12 cellular contexts compared by ENCODE assay signal in genomic region chr4:55078987-55079386, GRCh38. TPM values are rescaled to one million over a fixed set of nuclear protein-coding genes. Genes with fewer than 3 reads are reported as not detected.
DNase-seq lines count a peak whose midpoint lies in the region; ATAC-seq and TF ChIP-seq lines count a peak whose summit lies in the region.
"Had no signal": no experiment of that assay in that cellular context is flagged by ENCODE, and none has a peak within 500 bp of the region (broad histone marks: within the 10 kb centered on the region; RNA-seq: fewer than 3 reads in every experiment).

No MANE protein-coding gene starts in this region.

- no peak overlapping the region for H2BK5ac ChIP-seq in IMR-90 (ENCODE audit: low read depth, low read length, poor library complexity, severe bottlenecking)

- CTCF ChIA-PET in IMR-90 (lab: Yijun Ruan, JAX) = no interaction called here

- no peak overlapping the region for H3K9ac ChIP-seq in IMR-90 (ENCODE audit: low read depth, low read length)

- H2AK5ac ChIP-seq in IMR-90 (ENCODE audit: low read depth, low read length) = no peak overlapping the region

- no peaks in the 10 kb centered on the region for H3K4me1 ChIP-seq in IMR-90 (ENCODE audit: control insufficient read depth, insufficient read depth, low read length)
- peaks cover 24% of the 10 kb centered on the region for H3K4me1 ChIP-seq in ectodermal cell (ENCODE audit: control insufficient read depth, insufficient read depth, low read length)
- peaks cover 0 to 8% (median 0%) of the 10 kb centered on the region in 4 donors for H3K4me1 ChIP-seq in tibial nerve
- no peaks in the 10 kb centered on the region for H3K4me1 ChIP-seq in HAP-1

- H3K4ac ChIP-seq in IMR-90 (ENCODE audit: low read depth, low read length) = no peak overlapping the region

- POLR2A ChIA-PET in IMR-90 (lab: Charles Lee; ENCODE audit: unreplicated experiment) = no interaction called here

- H3K79me1 ChIP-seq in IMR-90 (ENCODE audit: low read depth in 1 of 2, low read length in 2 of 2) = no peaks in the 10 kb centered on the region

- ATAC-seq in IMR-90 (ENCODE audit: low read depth) (no peak), left lobe of liver (peak; percentile 41), GM18909 (IDR thresholded peaks at IDR 0.05; ENCODE audit: poor library complexity, unreplicated experiment) (no peak)
- ATAC-seq: GM12878 had no signal

- H2BK120ac ChIP-seq in IMR-90 (ENCODE audit: low read depth, low read length) = no peak overlapping the region

- H3K4me3 ChIP-seq in IMR-90 (ENCODE audit: insufficient read depth, low read depth, low read length) = no peak overlapping the region
- H3K4me3 ChIP-seq in ectodermal cell (ENCODE audit: insufficient read depth, low read depth, low read length) = no peak overlapping the region
- H3K4me3 ChIP-seq in tibial nerve = no peak overlapping the region
- H3K4me3 ChIP-seq in HAP-1 = no peak overlapping the region
- H3K4me3 ChIP-seq: GM12878 had no signal

- no peak overlapping the region for H4K91ac ChIP-seq in IMR-90 (ENCODE audit: insufficient read depth, low read depth, low read length)

- H3K27ac ChIP-seq in IMR-90 (ENCODE audit: insufficient read depth, low read length) (no peak overlapping the region), ectodermal cell (ENCODE audit: insufficient read depth, low read depth, low read length, poor library complexity, severe bottlenecking) (peak overlapping the region; percentile 10), tibial nerve (peak overlapping the region in 2 of 4 donors; percentile 48)

- in situ Hi-C loops in IMR-90 (cut with MboI; ENCODE audit: low sequenced_read_pairs) = no loop called here
- in situ Hi-C loops in HAP-1 (cut with MboI; ENCODE audit: low sequenced_read_pairs) = no loop called here

- TF ChIP-seq CTCF in IMR-90 (conservative IDR thresholded peaks at IDR 0.05; ENCODE audit: low read depth, low read length) (no peak), tibial nerve (IDR thresholded peaks at IDR 0.05) (no peak)

- H2AK9ac ChIP-seq in IMR-90 (replicated peaks; ENCODE audit: low read depth, low read length, poor library complexity) = no peak overlapping the region

- H3K36me3 ChIP-seq in IMR-90 (ENCODE audit: control insufficient read depth, insufficient read depth, low read length) = no peaks in the 10 kb centered on the region
- no peaks in the 10 kb centered on the region for H3K36me3 ChIP-seq in ectodermal cell (ENCODE audit: control insufficient read depth, insufficient read depth, low read length)
- no peaks in the 10 kb centered on the region for H3K36me3 ChIP-seq in tibial nerve
- H3K36me3 ChIP-seq in HAP-1 (replicated peaks) = no peaks in the 10 kb centered on the region

- no peak overlapping the region for H3K56ac ChIP-seq in IMR-90 (ENCODE audit: extremely low read depth, insufficient read depth, low read length)

- no peak overlapping the region for H2AFZ ChIP-seq in IMR-90 (replicated peaks; ENCODE audit: low read length, poor library complexity)

- WGBS in IMR-90 (ENCODE audit: extremely low coverage in 2 of 2, insufficient read length in 1 of 2), 2 experiments = 40% methylated on average over 1 of the region's 8 CpGs; no CpG with 5 or more reads in 1 of the 2 experiments
- 65 to 77% methylated on average over 8 of the region's 8 CpGs for WGBS in ectodermal cell, 2 experiments
- 52 to 59% methylated on average over 8 of the region's 8 CpGs for WGBS in tibial nerve, 2 donors

- H3K27me3 ChIP-seq in IMR-90 (ENCODE audit: control insufficient read depth, insufficient read depth, low read length) = peaks cover 5% of the 10 kb centered on the region
- no peaks in the 10 kb centered on the region for H3K27me3 ChIP-seq in ectodermal cell (ENCODE audit: control insufficient read depth, insufficient read depth, low read length, poor library complexity, severe bottlenecking)
- H3K27me3 ChIP-seq in tibial nerve = no peaks in the 10 kb centered on the region
- H3K27me3 ChIP-seq in HAP-1 (ENCODE audit: low read depth) = peaks cover 40% of the 10 kb centered on the region

- no peak overlapping the region for H3K23ac ChIP-seq in IMR-90 (ENCODE audit: low read depth, low read length)

- no peaks in the 10 kb centered on the region for H4K20me1 ChIP-seq in IMR-90 (ENCODE audit: insufficient read depth, low read length)

- no peak overlapping the region for H3K14ac ChIP-seq in IMR-90 (replicated peaks; ENCODE audit: low read depth, low read length)

- no peak overlapping the region for H2BK20ac ChIP-seq in IMR-90 (ENCODE audit: low read depth, low read length)

- dilution Hi-C loops in IMR-90 (cut with HindIII; ENCODE audit: low sequenced_read_pairs, unreplicated experiment) = no loop called here

- no peak overlapping the region for H4K8ac ChIP-seq in IMR-90 (ENCODE audit: low read depth in 2 of 2, low read length in 2 of 2)

- TF ChIP-seq EP300 in tibial nerve (IDR thresholded peaks at IDR 0.05) = no peak

- no peak overlapping the region for H2BK15ac ChIP-seq in IMR-90 (ENCODE audit: low read depth, low read length)

- BruUV-seq in IMR-90 (replicated peaks; lab: Mats Ljungman, UMichigan) = no TSS peak

- no peaks in the 10 kb centered on the region for H3K9me1 ChIP-seq in IMR-90 (ENCODE audit: insufficient read depth, low read length)

- no peak for TF ChIP-seq RAD21 in IMR-90 (IDR thresholded peaks at IDR 0.05; ENCODE audit: low read length)

- no peak overlapping the region for H4K5ac ChIP-seq in IMR-90 (ENCODE audit: low read depth, low read length)

- intact Hi-C loops in IMR-90 (cut with micrococcal nuclease) = no loop called here

- H3K4me2 ChIP-seq in IMR-90 (ENCODE audit: low read depth, low read length) = no peak overlapping the region

- TF ChIP-seq POLR2A in IMR-90 (IDR thresholded peaks at IDR 0.05; ENCODE audit: low read depth, low read length) = no peak
- no peak for TF ChIP-seq POLR2A in tibial nerve (IDR thresholded peaks at IDR 0.05)

- DNase-seq in IMR-90 = peak; percentile 12
- DNase-seq in left lobe of liver (ENCODE audit: low spot score) = no peak
- DNase-seq in tibial nerve (ENCODE audit: low spot score in 2 of 2) = peak; percentile 33 to 73
- no peak for DNase-seq in DMS 273 treated with DMSO at 0.1 percent for 48 hours (lab: John Stamatoyannopoulos, UW)
- no peak for DNase-seq in HAP-1 (ENCODE audit: low spot score in 2 of 2)
- DNase-seq in midbrain (lab: John Stamatoyannopoulos, UW) = no peak
- DNase-seq: NCI-H1694; stimulated activated CD4-positive, alpha-beta T cell treated with anti-CD3 and anti-CD28 coated beads, Interleukin-2, amount 100 ng/mL, for 48 hours had no signal

- H3K18ac ChIP-seq in IMR-90 (ENCODE audit: low read depth, low read length) = no peak overlapping the region

- H3K9me3 ChIP-seq in IMR-90 (ENCODE audit: control insufficient read depth, insufficient read depth, low read length) (no peaks in the 10 kb centered on the region), ectodermal cell (ENCODE audit: control insufficient read depth, low read length) (no peaks in the 10 kb centered on the region), tibial nerve (no peaks in the 10 kb centered on the region), HAP-1 (no peaks in the 10 kb centered on the region)

TF ChIP-seq in IMR-90, 13 proteins besides CTCF, POLR2A, EP300 and RAD21:
- no peak for TF ChIP-seq MXI1 (IDR thresholded peaks at IDR 0.05; ENCODE audit: borderline replicate concordance, low read depth, low read length)
- no peak for TF ChIP-seq NFE2L2 (IDR thresholded peaks at IDR 0.05; ENCODE audit: low read depth, low read length)
- TF ChIP-seq FOS (IDR thresholded peaks at IDR 0.05; ENCODE audit: low read depth, low read length) = no peak
- TF ChIP-seq RFX5 (IDR thresholded peaks at IDR 0.05; ENCODE audit: low read depth, low read length) = no peak
- no peak for TF ChIP-seq BHLHE40 (IDR thresholded peaks at IDR 0.05; ENCODE audit: low read depth, low read length)
- no peak for TF ChIP-seq USF2 (IDR thresholded peaks at IDR 0.05; ENCODE audit: low read depth, low read length)
- no peak for TF ChIP-seq CHD1 (IDR thresholded peaks at IDR 0.05; ENCODE audit: low read depth, low read length)
- no peak for TF ChIP-seq SMC3 (IDR thresholded peaks at IDR 0.05; ENCODE audit: low read depth, low read length)
- TF ChIP-seq MAZ (IDR thresholded peaks at IDR 0.05; ENCODE audit: borderline replicate concordance, low read depth, low read length) = no peak

RNA-seq across cellular contexts. Expression of gene KDR, which starts 46.4 kb away (rescaled TPM):
- total RNA-seq in IMR-90 (2012; rRNA removed) (not detected in 2 replicates), left lobe of liver (13.5 TPM), tibial nerve (10 to 100 TPM; 28.8 to 85.7 (median 74.6) TPM)
- polyA plus RNA-seq in IMR-90 (2012; rRNA removed) = not detected in 2 replicates
- polyA plus RNA-seq in IMR-90 (2012; cell fraction: cytosol; rRNA removed) = not detected in 2 replicates
- not detected in 2 replicates for polyA plus RNA-seq in IMR-90 (2012; cell fraction: nucleus; rRNA removed; ENCODE audit: low replicate concordance)
- polyA plus RNA-seq in ectodermal cell (2013, experiment 1 of 4) = 18.2 TPM
- polyA plus RNA-seq in ectodermal cell (2013, experiment 2 of 4) = 17.3 TPM
- 10.4 TPM for polyA plus RNA-seq in ectodermal cell (2013, experiment 3 of 4)
- 9.7 TPM for polyA plus RNA-seq in ectodermal cell (2013, experiment 4 of 4)
- polyA plus RNA-seq: neural cell had no signal

Comparison
In these comparisons a context has a peak if more than half of its experiments do, and no peak if none do; other contexts are left out.
1. DNase-seq: peak in IMR-90 (single experiment) and tibial nerve (2 of 2); none in left lobe of liver (single experiment), DMS 273 treated with DMSO at 0.1 percent for 48 hours (single experiment), HAP-1 (0 of 2) and midbrain (single experiment).
2. RNA of gene KDR, which starts 46.4 kb away (total RNA-seq): 28.8 to 85.7 TPM in tibial nerve and 13.5 TPM in left lobe of liver (single experiment); not detected in IMR-90; every median in the first group is over 10 times any median in the second.